Comparison of ENCODE assay signal across 26 cellular contexts in genomic region chr1:201226178-201226514, GRCh38. TPM values are rescaled to one million over a fixed set of nuclear protein-coding genes. Genes with fewer than 3 reads are reported as not detected.
"Had no signal": no experiment of that assay in that cellular context is flagged by ENCODE, and none has a peak within 500 bp of the region (broad histone marks: within the 10 kb centered on the region; RNA-seq: fewer than 3 reads in every experiment).

No MANE protein-coding gene starts in this region.

- H3K9me3 ChIP-seq: breast epithelium, esophagus muscularis mucosa, heart right ventricle, left ventricle myocardium inferior, mucosa of descending colon, right lobe of liver, tibial nerve had no signal

- DNase-seq: activated CD8-positive, alpha-beta T cell treated with anti-CD3 and anti-CD28 coated beads for 36 hours; activated gamma-delta T cell treated with Interleukin-2 at 50 U/mL for 16 hours; activated naive CD8-positive, alpha-beta T cell treated with anti-CD3 and anti-CD28 coated beads, Interleukin-2, amount 50 U/mL, for 24 hours; activated T-cell treated with anti-CD3 and anti-CD28 coated beads, Interleukin-2, amount 50 U/mL, for 1 hour; amygdala; central memory CD4-positive, alpha-beta T cell; foreskin keratinocyte; heart right ventricle; left ventricle myocardium inferior; mucosa of descending colon; stimulated activated CD4-positive, alpha-beta T cell treated with anti-CD3 and anti-CD28 coated beads, Interleukin-2, amount 100 ng/mL, for 48 hours; stimulated activated naive CD4-positive, alpha-beta T cell treated with Interleukin-2 at 50 U/mL for 16 hours; T1000 had no signal

- H3K36me3 ChIP-seq: breast epithelium, esophagus muscularis mucosa, heart right ventricle, left ventricle myocardium inferior, right lobe of liver, tibial nerve had no signal

- H3K9me3 Mint-ChIP-seq: activated CD4-positive, alpha-beta T cell treated with anti-CD3 and anti-CD28 coated beads, Interleukin-2, amount 10 ng/mL, durations not matched to agents 24 days and 14 days; activated CD8-positive, alpha-beta T cell treated with anti-CD3 and anti-CD28 coated beads for 36 hours; activated naive CD4-positive, alpha-beta T cell treated with anti-CD3 and anti-CD28 coated beads, Interleukin-2, amount 50 U/mL, for 24 hours; activated T-helper 1 cell treated with anti-CD3 and anti-CD28 coated beads, Interleukin-12 subunit alpha, Interleukin-12 subunit beta, Interleukin-2, Interleukin-4 antibody, amounts not matched to agents 30 ng/mL and 10 ng/mL and 1 ng/mL, durations not matched to agents 14 hours and 24 hours and 36 hours; dendritic cell treated with granulocyte-macrophage colony-stimulating factor and Interleukin-4, amounts not matched to agents 40 ng/mL and 50 ng/mL, for 4 days; endodermal cell; natural killer cell treated with Interleukin-12 subunit alpha and Interleukin-12 subunit beta and Interleukin-15 and Interleukin-18, amount 100 ng/mL, for 72 hours; T-helper 1 cell treated with Interleukin-12 subunit alpha and Interleukin-12 subunit beta and Interleukin-4 antibody, amounts not matched to agents 30 μg/mL and 1 μg/mL, for 36 hours had no signal

- H3K27me3 ChIP-seq: breast epithelium, right lobe of liver, tibial nerve had no signal

- H3K4me1 ChIP-seq: breast epithelium, esophagus muscularis mucosa, heart right ventricle, left ventricle myocardium inferior, tibial nerve had no signal

- H3K36me3 Mint-ChIP-seq: activated naive CD4-positive, alpha-beta T cell treated with anti-CD3 and anti-CD28 coated beads, Interleukin-2, amount 50 U/mL, for 24 hours; natural killer cell treated with Interleukin-12 subunit alpha and Interleukin-12 subunit beta and Interleukin-15 and Interleukin-18, amount 100 ng/mL, for 72 hours had no signal

- H3K27ac ChIP-seq: breast epithelium, esophagus muscularis mucosa, foreskin keratinocyte, heart right ventricle, left ventricle myocardium inferior, right lobe of liver, tibial nerve had no signal

- H3K4me3 Mint-ChIP-seq: activated CD4-positive, alpha-beta T cell treated with anti-CD3 and anti-CD28 coated beads, Interleukin-2, amount 10 ng/mL, durations not matched to agents 24 days and 14 days; activated CD8-positive, alpha-beta T cell treated with anti-CD3 and anti-CD28 coated beads for 36 hours; activated naive CD4-positive, alpha-beta T cell treated with anti-CD3 and anti-CD28 coated beads, Interleukin-2, amount 50 U/mL, for 24 hours; activated naive CD8-positive, alpha-beta T cell treated with anti-CD3 and anti-CD28 coated beads, Interleukin-2, amount 50 U/mL, for 24 hours; activated T-helper 1 cell treated with anti-CD3 and anti-CD28 coated beads, Interleukin-12 subunit alpha, Interleukin-12 subunit beta, Interleukin-2, Interleukin-4 antibody, amounts not matched to agents 30 ng/mL and 10 ng/mL and 1 ng/mL, durations not matched to agents 14 hours and 24 hours and 36 hours; dendritic cell treated with granulocyte-macrophage colony-stimulating factor and Interleukin-4, amounts not matched to agents 40 ng/mL and 50 ng/mL, for 4 days; endodermal cell; natural killer cell treated with Interleukin-12 subunit alpha and Interleukin-12 subunit beta and Interleukin-15 and Interleukin-18, amount 100 ng/mL, for 72 hours; T-helper 1 cell treated with Interleukin-12 subunit alpha and Interleukin-12 subunit beta and Interleukin-4 antibody, amounts not matched to agents 30 μg/mL and 1 μg/mL, for 36 hours had no signal

- H3K27ac Mint-ChIP-seq: activated CD4-positive, alpha-beta T cell treated with anti-CD3 and anti-CD28 coated beads, Interleukin-2, amount 10 ng/mL, durations not matched to agents 24 days and 14 days; activated CD8-positive, alpha-beta T cell treated with anti-CD3 and anti-CD28 coated beads for 36 hours; activated naive CD4-positive, alpha-beta T cell treated with anti-CD3 and anti-CD28 coated beads, Interleukin-2, amount 50 U/mL, for 24 hours; activated naive CD8-positive, alpha-beta T cell treated with anti-CD3 and anti-CD28 coated beads, Interleukin-2, amount 50 U/mL, for 24 hours; activated T-helper 1 cell treated with anti-CD3 and anti-CD28 coated beads, Interleukin-12 subunit alpha, Interleukin-12 subunit beta, Interleukin-2, Interleukin-4 antibody, amounts not matched to agents 30 ng/mL and 10 ng/mL and 1 ng/mL, durations not matched to agents 14 hours and 24 hours and 36 hours; dendritic cell treated with granulocyte-macrophage colony-stimulating factor and Interleukin-4, amounts not matched to agents 40 ng/mL and 50 ng/mL, for 4 days; endodermal cell; natural killer cell treated with Interleukin-12 subunit alpha and Interleukin-12 subunit beta and Interleukin-15 and Interleukin-18, amount 100 ng/mL, for 72 hours; T-helper 1 cell treated with Interleukin-12 subunit alpha and Interleukin-12 subunit beta and Interleukin-4 antibody, amounts not matched to agents 30 μg/mL and 1 μg/mL, for 36 hours had no signal

- H3K4me1 Mint-ChIP-seq: activated CD4-positive, alpha-beta T cell treated with anti-CD3 and anti-CD28 coated beads, Interleukin-2, amount 10 ng/mL, durations not matched to agents 24 days and 14 days; activated naive CD4-positive, alpha-beta T cell treated with anti-CD3 and anti-CD28 coated beads, Interleukin-2, amount 50 U/mL, for 24 hours; activated naive CD8-positive, alpha-beta T cell treated with anti-CD3 and anti-CD28 coated beads, Interleukin-2, amount 50 U/mL, for 24 hours had no signal

- ATAC-seq: activated CD8-positive, alpha-beta T cell treated with anti-CD3 and anti-CD28 coated beads for 36 hours; activated naive CD8-positive, alpha-beta T cell treated with anti-CD3 and anti-CD28 coated beads, Interleukin-2, amount 50 U/mL, for 24 hours; foreskin keratinocyte; heart right ventricle; mucosa of descending colon; natural killer cell treated with Interleukin-12 subunit alpha and Interleukin-12 subunit beta and Interleukin-15 and Interleukin-18, amount 100 ng/mL, for 72 hours; right lobe of liver had no signal

- H3K4me3 ChIP-seq: breast epithelium, esophagus muscularis mucosa, heart right ventricle, left ventricle myocardium inferior, lung, mucosa of descending colon, right lobe of liver, tibial nerve had no signal

RNA-seq across cellular contexts. Expression of gene IGFN1, which starts 35.5 kb away (rescaled TPM):
- total RNA-seq: activated CD4-positive, alpha-beta T cell treated with anti-CD3 and anti-CD28 coated beads, Interleukin-2, amount 10 ng/mL, durations not matched to agents 24 days and 14 days; activated CD8-positive, alpha-beta T cell treated with anti-CD3 and anti-CD28 coated beads for 36 hours; activated T-helper 1 cell treated with anti-CD3 and anti-CD28 coated beads, Interleukin-12 subunit alpha, Interleukin-12 subunit beta, Interleukin-2, Interleukin-4 antibody, amounts not matched to agents 30 ng/mL and 10 ng/mL and 1 ng/mL, durations not matched to agents 14 hours and 24 hours and 36 hours; endodermal cell; esophagus muscularis mucosa; foreskin keratinocyte; left ventricle myocardium inferior; mesenteric fat pad; natural killer cell treated with Interleukin-12 subunit alpha and Interleukin-12 subunit beta and Interleukin-15 and Interleukin-18, amount 100 ng/mL, for 72 hours; tibial nerve had no signal
- polyA plus RNA-seq: foreskin keratinocyte had no signal

RNA-seq across cellular contexts. Expression of gene PKP1, which starts 57.2 kb away (rescaled TPM):
- total RNA-seq: activated CD4-positive, alpha-beta T cell treated with anti-CD3 and anti-CD28 coated beads, Interleukin-2, amount 10 ng/mL, durations not matched to agents 24 days and 14 days; activated CD8-positive, alpha-beta T cell treated with anti-CD3 and anti-CD28 coated beads for 36 hours; activated T-helper 1 cell treated with anti-CD3 and anti-CD28 coated beads, Interleukin-12 subunit alpha, Interleukin-12 subunit beta, Interleukin-2, Interleukin-4 antibody, amounts not matched to agents 30 ng/mL and 10 ng/mL and 1 ng/mL, durations not matched to agents 14 hours and 24 hours and 36 hours; natural killer cell treated with Interleukin-12 subunit alpha and Interleukin-12 subunit beta and Interleukin-15 and Interleukin-18, amount 100 ng/mL, for 72 hours; right lobe of liver had no signal
